9 cellular contexts compared by ENCODE assay signal in genomic region chr1:59506952-59507351, GRCh38.
DNase-seq lines count a peak whose midpoint lies in the region; ATAC-seq and TF ChIP-seq lines count a peak whose summit lies in the region.
"Had no signal": no experiment of that assay in that cellular context is flagged by ENCODE, and none has a peak within 500 bp of the region (broad histone marks: within the 10 kb centered on the region; RNA-seq: fewer than 3 reads in every experiment).

No MANE protein-coding gene starts in this region.

- H3K9me3 ChIP-seq in right cardiac atrium (ENCODE audit: control insufficient read depth, low read length) (no peaks in the 10 kb centered on the region), MM.1S (replicated peaks; ENCODE audit: insufficient read depth, low read length) (no peaks in the 10 kb centered on the region)
- H3K9me3 ChIP-seq: ovary had no signal

- H3K9ac ChIP-seq in MM.1S (ENCODE audit: low read length), result no peak overlapping the region

- H3K4me2 ChIP-seq in MM.1S (ENCODE audit: low read depth, low read length), result no peak overlapping the region

- H3K36me3 ChIP-seq in GM06990 (ENCODE audit: control insufficient read depth, insufficient read depth, low read length) (no peaks in the 10 kb centered on the region), MM.1S (replicated peaks; ENCODE audit: insufficient read depth, low read length) (no peaks in the 10 kb centered on the region)
- H3K36me3 ChIP-seq: ovary had no signal

- H3K27ac ChIP-seq in right cardiac atrium (ENCODE audit: low read length) (no peak overlapping the region), MM.1S (ENCODE audit: low read length) (no peak overlapping the region)

- no peaks in the 10 kb centered on the region for H3K9me3 Mint-ChIP-seq in T-helper 2 cell treated with Interferon-gamma antibody and Interleukin-4, amounts not matched to agents 5 μg/mL and 100 μg/mL, for 36 hours

- H3K36me3 Mint-ChIP-seq in T-helper 2 cell treated with Interferon-gamma antibody and Interleukin-4, amounts not matched to agents 5 μg/mL and 100 μg/mL, for 36 hours (ENCODE audit: low read depth), result no peaks in the 10 kb centered on the region

- no peak overlapping the region for H2AFZ ChIP-seq in MM.1S (ENCODE audit: low read length)

- H3K4me1 Mint-ChIP-seq in T-helper 2 cell treated with Interferon-gamma antibody and Interleukin-4, amounts not matched to agents 5 μg/mL and 100 μg/mL, for 36 hours (ENCODE audit: low read depth), result no peaks in the 10 kb centered on the region

- no peaks in the 10 kb centered on the region for H3F3A ChIP-seq in MM.1S (ENCODE audit: insufficient read depth, low read length)

- TF ChIP-seq CTCF in GM06990 (IDR thresholded peaks at IDR 0.05; ENCODE audit: insufficient read depth, low read length, poor library complexity, severe bottlenecking) (no peak), MM.1S (IDR thresholded peaks at IDR 0.05; ENCODE audit: low read length) (no peak)

- H3K4me3 Mint-ChIP-seq in T-helper 2 cell treated with Interferon-gamma antibody and Interleukin-4, amounts not matched to agents 5 μg/mL and 100 μg/mL, for 36 hours, result no peak overlapping the region

- intact Hi-C loops in right cardiac atrium (cut with DNase I), result loop anchor here in 1 of 4 donors (10.0 kb wide), 1 partner anchor 188 kb away; no protein-coding TSS in a partner anchor

- WGBS in right cardiac atrium, result 68% methylated on average over 3 of the region's 3 CpGs

- H3K9me2 ChIP-seq in MM.1S (replicated peaks; ENCODE audit: insufficient read depth, low read length), result no peaks in the 10 kb centered on the region

- H3K4me1 ChIP-seq in right cardiac atrium (ENCODE audit: control insufficient read depth, insufficient read depth, low read length), result no peaks in the 10 kb centered on the region
- H3K4me1 ChIP-seq in MM.1S (ENCODE audit: low read length), result no peaks in the 10 kb centered on the region

- H3K79me2 ChIP-seq in MM.1S (ENCODE audit: low read length), result no peaks in the 10 kb centered on the region

- H4K20me1 ChIP-seq in MM.1S (ENCODE audit: insufficient read depth, low read length), result no peaks in the 10 kb centered on the region

- DNase-seq in GM06990 (ENCODE audit: extremely low read depth, insufficient read length) (peak; percentile 20), NCI-H510A treated with DMSO at 0.1 percent for 48 hours (lab: John Stamatoyannopoulos, UW) (peak; percentile 55), right cardiac atrium (peak in 1 of 3 donors; percentile 58), midbrain (lab: John Stamatoyannopoulos, UW) (no peak), MM.1S (no peak)
- no peak for DNase-seq in T-helper 2 cell treated with Interferon-gamma antibody and Interleukin-4, amounts not matched to agents 5 μg/mL and 100 μg/mL, for 36 hours (ENCODE audit: low spot score)
- DNase-seq in activated CD4-positive, alpha-beta T cell treated with anti-CD3 and anti-CD28 coated beads for 48 hours, result no peak

- no peak overlapping the region for H3K27ac Mint-ChIP-seq in T-helper 2 cell treated with Interferon-gamma antibody and Interleukin-4, amounts not matched to agents 5 μg/mL and 100 μg/mL, for 36 hours

- ATAC-seq in GM21786 (IDR thresholded peaks at IDR 0.05; ENCODE audit: unreplicated experiment), result peak; percentile 77
- ATAC-seq in right cardiac atrium, result peak; percentile 69 to 80

- no peaks in the 10 kb centered on the region for H3K27me3 Mint-ChIP-seq in T-helper 2 cell treated with Interferon-gamma antibody and Interleukin-4, amounts not matched to agents 5 μg/mL and 100 μg/mL, for 36 hours (ENCODE audit: low read depth)

- H3K27me3 ChIP-seq in GM06990 (replicated peaks; ENCODE audit: control insufficient read depth, insufficient read depth, low read length) (no peaks in the 10 kb centered on the region), right cardiac atrium (ENCODE audit: control insufficient read depth, insufficient read depth) (no peaks in the 10 kb centered on the region), MM.1S (replicated peaks; ENCODE audit: insufficient read depth, low read length) (no peaks in the 10 kb centered on the region)
- H3K27me3 ChIP-seq: ovary had no signal

- H3K4me3 ChIP-seq in GM06990 (replicated peaks; ENCODE audit: low read depth, low read length), result no peak overlapping the region
- H3K4me3 ChIP-seq in right cardiac atrium (ENCODE audit: low read length), result no peak overlapping the region
- H3K4me3 ChIP-seq in MM.1S (ENCODE audit: low read length), result no peak overlapping the region
- H3K4me3 ChIP-seq: ovary had no signal

Comparison
In these comparisons a context has a peak if more than half of its experiments do, and no peak if none do; other contexts are left out.
1. DNase-seq: peak in GM06990 (single experiment) and NCI-H510A treated with DMSO at 0.1 percent for 48 hours (single experiment); none in midbrain (single experiment), MM.1S (single experiment), T-helper 2 cell treated with Interferon-gamma antibody and Interleukin-4, amounts not matched to agents 5 μg/mL and 100 μg/mL, for 36 hours (single experiment) and activated CD4-positive, alpha-beta T cell treated with anti-CD3 and anti-CD28 coated beads for 48 hours (single experiment).